In the genomic region with DNA sequence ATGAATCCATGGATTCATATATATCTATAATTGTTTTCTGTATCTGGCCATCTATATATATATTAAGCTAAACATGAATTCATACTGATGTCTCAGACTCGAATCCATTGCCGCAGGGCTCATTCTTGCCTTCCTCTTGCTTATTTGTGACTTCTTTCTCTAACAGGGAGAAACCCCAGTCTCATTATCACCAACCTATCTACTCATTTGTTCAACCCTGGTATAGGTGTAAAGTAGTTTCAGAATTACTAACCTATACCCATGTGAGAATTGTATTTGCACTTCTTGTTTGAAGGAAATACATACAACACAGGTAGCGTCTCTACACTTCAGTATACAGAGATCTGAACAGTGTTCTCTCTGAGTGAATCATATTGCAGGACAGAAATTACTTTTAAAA, we compare ENCODE assay signal across 12 cellular contexts.
DNase-seq lines count a peak whose midpoint lies in the region; ATAC-seq lines count a peak whose summit lies in the region.
"Had no signal": no experiment of that assay in that cellular context is flagged by ENCODE, and none has a peak within 500 bp of the region (broad histone marks: within the 10 kb centered on the region; RNA-seq: fewer than 3 reads in every experiment).

No MANE protein-coding gene starts in this region.

- POLR2A ChIA-PET in activated CD4-positive, alpha-beta T cell treated with anti-CD3 and anti-CD28 coated beads, Interleukin-2, amount 10 ng/mL, durations not matched to agents 7 days and 5 days (lab: Charles Lee): interaction anchor here (0.7 kb wide), 1 partner anchor 80 kb away, joined by 4 read pairs; no protein-coding TSS in a partner anchor

- peaks cover 17% of the 10 kb centered on the region for H3K4me1 Mint-ChIP-seq in activated CD4-positive, alpha-beta T cell treated with anti-CD3 and anti-CD28 coated beads, Interleukin-2, amount 10 ng/mL, durations not matched to agents 7 days and 5 days
- H3K4me1 Mint-ChIP-seq in activated T-helper 17 cell treated with anti-CD3 and anti-CD28 coated beads, Interleukin-2, amount 50 U/mL, for 72 hours: peaks cover 14% of the 10 kb centered on the region
- peaks cover 20% of the 10 kb centered on the region for H3K4me1 Mint-ChIP-seq in T-helper 2 cell treated with Interferon-gamma antibody and Interleukin-4, amounts not matched to agents 5 μg/mL and 100 μg/mL, for 36 hours (ENCODE audit: low read depth)

- H3K9me3 Mint-ChIP-seq in activated CD4-positive, alpha-beta T cell treated with anti-CD3 and anti-CD28 coated beads, Interleukin-2, amount 10 ng/mL, durations not matched to agents 7 days and 5 days: no peaks in the 10 kb centered on the region
- H3K9me3 Mint-ChIP-seq in activated T-helper 17 cell treated with anti-CD3 and anti-CD28 coated beads, Interleukin-2, amount 50 U/mL, for 72 hours: no peaks in the 10 kb centered on the region
- H3K9me3 Mint-ChIP-seq in T-helper 2 cell treated with Interferon-gamma antibody and Interleukin-4, amounts not matched to agents 5 μg/mL and 100 μg/mL, for 36 hours: no peaks in the 10 kb centered on the region
- H3K9me3 Mint-ChIP-seq: HFFc6 had no signal

- ATAC-seq in GM19467 (IDR thresholded peaks at IDR 0.05; ENCODE audit: unreplicated experiment) (peak; percentile 59), HG03045 (IDR thresholded peaks at IDR 0.05; ENCODE audit: unreplicated experiment) (peak; percentile 74), HG02763 (IDR thresholded peaks at IDR 0.05; ENCODE audit: unreplicated experiment) (no peak)
- ATAC-seq in activated T-helper 17 cell treated with anti-CD3 and anti-CD28 coated beads, Interleukin-2, amount 50 U/mL, for 72 hours (replicated peaks): peak; percentile 97
- ATAC-seq: A549 had no signal

- DNase-seq in activated CD4-positive, alpha-beta T cell treated with anti-CD3 and anti-CD28 coated beads, Interleukin-2, amount 50 U/mL, for 48 hours: peak; percentile 9 to 32
- DNase-seq in activated CD4-positive, alpha-beta T cell treated with anti-CD3 and anti-CD28 coated beads, Interleukin-2, amount 10 ng/mL, durations not matched to agents 7 days and 5 days: no peak
- DNase-seq in HuH-7 (ENCODE audit: low spot score): no peak
- no peak for DNase-seq in T-helper 2 cell treated with Interferon-gamma antibody and Interleukin-4, amounts not matched to agents 5 μg/mL and 100 μg/mL, for 36 hours (ENCODE audit: low spot score)
- DNase-seq: HFFc6, mesenchymal stem cell, NCI-H2081 treated with DMSO at 0.1 percent for 48 hours had no signal

- no peak overlapping the region for H3K27ac Mint-ChIP-seq in activated CD4-positive, alpha-beta T cell treated with anti-CD3 and anti-CD28 coated beads, Interleukin-2, amount 10 ng/mL, durations not matched to agents 7 days and 5 days
- H3K27ac Mint-ChIP-seq in activated T-helper 17 cell treated with anti-CD3 and anti-CD28 coated beads, Interleukin-2, amount 50 U/mL, for 72 hours: peak overlapping the region; percentile 85
- H3K27ac Mint-ChIP-seq in T-helper 2 cell treated with Interferon-gamma antibody and Interleukin-4, amounts not matched to agents 5 μg/mL and 100 μg/mL, for 36 hours: no peak overlapping the region
- H3K27ac Mint-ChIP-seq: HFFc6 had no signal

- peaks cover 59% of the 10 kb centered on the region for H3K36me3 Mint-ChIP-seq in activated CD4-positive, alpha-beta T cell treated with anti-CD3 and anti-CD28 coated beads, Interleukin-2, amount 10 ng/mL, durations not matched to agents 7 days and 5 days (ENCODE audit: low read depth)
- H3K36me3 Mint-ChIP-seq in activated T-helper 17 cell treated with anti-CD3 and anti-CD28 coated beads, Interleukin-2, amount 50 U/mL, for 72 hours (ENCODE audit: low read depth): peaks cover 83% of the 10 kb centered on the region
- peaks cover 50% of the 10 kb centered on the region for H3K36me3 Mint-ChIP-seq in T-helper 2 cell treated with Interferon-gamma antibody and Interleukin-4, amounts not matched to agents 5 μg/mL and 100 μg/mL, for 36 hours (ENCODE audit: low read depth)

- H3K4me3 Mint-ChIP-seq in activated CD4-positive, alpha-beta T cell treated with anti-CD3 and anti-CD28 coated beads, Interleukin-2, amount 10 ng/mL, durations not matched to agents 7 days and 5 days: no peak overlapping the region
- H3K4me3 Mint-ChIP-seq in activated T-helper 17 cell treated with anti-CD3 and anti-CD28 coated beads, Interleukin-2, amount 50 U/mL, for 72 hours: peak overlapping the region; percentile 16
- no peak overlapping the region for H3K4me3 Mint-ChIP-seq in T-helper 2 cell treated with Interferon-gamma antibody and Interleukin-4, amounts not matched to agents 5 μg/mL and 100 μg/mL, for 36 hours
- H3K4me3 Mint-ChIP-seq: HFFc6 had no signal

- CTCF ChIA-PET in activated CD4-positive, alpha-beta T cell treated with anti-CD3 and anti-CD28 coated beads, Interleukin-2, amount 10 ng/mL, durations not matched to agents 7 days and 5 days (lab: Charles Lee): no interaction called here

- no peaks in the 10 kb centered on the region for H3K27me3 Mint-ChIP-seq in activated CD4-positive, alpha-beta T cell treated with anti-CD3 and anti-CD28 coated beads, Interleukin-2, amount 10 ng/mL, durations not matched to agents 7 days and 5 days
- no peaks in the 10 kb centered on the region for H3K27me3 Mint-ChIP-seq in activated T-helper 17 cell treated with anti-CD3 and anti-CD28 coated beads, Interleukin-2, amount 50 U/mL, for 72 hours
- H3K27me3 Mint-ChIP-seq in T-helper 2 cell treated with Interferon-gamma antibody and Interleukin-4, amounts not matched to agents 5 μg/mL and 100 μg/mL, for 36 hours (ENCODE audit: low read depth): no peaks in the 10 kb centered on the region

Comparison
In these comparisons a context has a peak if more than half of its experiments do, and no peak if none do; other contexts are left out.
1. DNase-seq: peak in activated CD4-positive, alpha-beta T cell treated with anti-CD3 and anti-CD28 coated beads, Interleukin-2, amount 50 U/mL, for 48 hours (2 of 2); none in activated CD4-positive, alpha-beta T cell treated with anti-CD3 and anti-CD28 coated beads, Interleukin-2, amount 10 ng/mL, durations not matched to agents 7 days and 5 days (single experiment), HuH-7 (single experiment) and T-helper 2 cell treated with Interferon-gamma antibody and Interleukin-4, amounts not matched to agents 5 μg/mL and 100 μg/mL, for 36 hours (single experiment).